In the genomic region with DNA sequence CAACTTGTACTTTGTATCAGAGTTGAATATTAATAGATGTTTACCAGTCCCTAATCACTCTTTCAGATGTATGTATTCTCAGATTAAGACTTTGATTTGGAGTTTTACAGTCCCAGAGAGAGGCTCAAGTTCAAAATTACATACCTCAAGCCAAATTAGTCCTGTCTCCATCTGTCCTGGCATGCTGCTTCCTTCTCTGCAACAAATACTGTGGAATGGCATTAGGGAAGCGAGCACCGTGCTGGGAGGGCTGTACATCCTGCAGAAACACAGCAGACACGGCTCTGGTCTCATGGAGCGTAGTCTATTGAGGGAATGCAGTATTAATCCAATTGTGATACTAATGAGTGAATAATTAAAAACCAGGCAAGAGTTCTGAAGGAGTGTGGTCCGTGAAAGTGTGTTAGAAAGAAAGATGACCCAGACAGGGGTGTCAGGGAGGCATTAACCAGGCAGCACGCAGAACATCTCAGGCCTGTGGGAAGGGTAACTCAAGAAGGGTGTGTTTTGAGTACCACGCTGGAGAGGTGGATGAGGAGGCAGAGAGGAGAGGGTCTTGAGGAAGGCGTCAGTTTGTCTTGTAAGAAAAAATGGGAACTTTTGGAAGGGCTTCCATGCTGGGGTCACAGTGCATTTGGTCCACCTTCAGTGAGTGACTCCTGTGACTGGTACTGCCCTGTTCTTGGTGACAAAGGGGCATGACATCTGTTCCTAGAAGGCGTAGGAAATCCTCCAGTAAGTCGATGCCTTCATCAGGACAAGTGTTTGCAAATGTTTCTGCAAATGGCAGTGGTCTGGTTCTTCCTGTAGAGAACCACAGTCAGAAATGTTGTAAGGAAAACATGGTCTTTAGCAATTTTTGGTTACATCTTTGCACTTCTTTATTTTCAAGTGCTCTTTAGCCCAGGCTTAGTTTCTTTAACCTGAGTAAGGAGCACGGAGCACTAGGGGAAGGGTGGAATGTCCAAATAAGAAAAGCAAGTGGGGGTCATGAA, we compare ENCODE assay signal across 8 cellular contexts.
DNase-seq lines count a peak whose midpoint lies in the region; ATAC-seq lines count a peak whose summit lies in the region.

No MANE protein-coding gene starts in this region.

- H3K9me3 ChIP-seq in ES-I3 (ENCODE audit: control insufficient read depth, insufficient read depth, low read length): no peaks in the 10 kb centered on the region
- H3K9me3 ChIP-seq in neuron (ENCODE audit: low read length): peaks cover 3% of the 10 kb centered on the region

- intact Hi-C loops in dendritic cell treated with granulocyte-macrophage colony-stimulating factor and Interleukin-4, amounts not matched to agents 40 ng/mL and 50 ng/mL, for 4 days (cut with micrococcal nuclease): loop anchor here (5.0 kb wide), 2 partner anchors 70 to 235 kb away; partner anchors contain the start of genes CCSAP and NUP133

- ATAC-seq in GM18868 (IDR thresholded peaks at IDR 0.05; ENCODE audit: unreplicated experiment): no peak
- ATAC-seq in HG03280 (IDR thresholded peaks at IDR 0.05; ENCODE audit: unreplicated experiment): no peak
- ATAC-seq in GM21528 (IDR thresholded peaks at IDR 0.05; ENCODE audit: low FRiP score, unreplicated experiment): no peak
- no peak for ATAC-seq in HG03139 (IDR thresholded peaks at IDR 0.05; ENCODE audit: unreplicated experiment)

- H3K9ac ChIP-seq in ES-I3 (ENCODE audit: low read depth, low read length): peak overlapping the region; percentile 88

- H3K27ac Mint-ChIP-seq in dendritic cell treated with granulocyte-macrophage colony-stimulating factor and Interleukin-4, amounts not matched to agents 40 ng/mL and 50 ng/mL, for 4 days: peak overlapping the region; percentile 88

- H3K36me3 Mint-ChIP-seq in dendritic cell treated with granulocyte-macrophage colony-stimulating factor and Interleukin-4, amounts not matched to agents 40 ng/mL and 50 ng/mL, for 4 days (ENCODE audit: low read depth): peaks cover 15% of the 10 kb centered on the region

- peak; percentile 26 for DNase-seq in NCI-H82 treated with DMSO at 0.1 percent for 48 hours (lab: John Stamatoyannopoulos, UW; ENCODE audit: unreplicated experiment)

- H3K9me3 Mint-ChIP-seq in dendritic cell treated with granulocyte-macrophage colony-stimulating factor and Interleukin-4, amounts not matched to agents 40 ng/mL and 50 ng/mL, for 4 days: no peaks in the 10 kb centered on the region

- H3K4me3 ChIP-seq in neuron (ENCODE audit: low read length): peak overlapping the region; percentile 100

- no peak overlapping the region for H2AFZ ChIP-seq in neuron (ENCODE audit: low read depth, low read length)

- H3K4me1 ChIP-seq in ES-I3 (ENCODE audit: insufficient read depth, low read length) (peaks cover 20% of the 10 kb centered on the region), neuron (ENCODE audit: insufficient read depth, low read length) (peaks cover 24% of the 10 kb centered on the region)

- peaks cover 42% of the 10 kb centered on the region for H3K4me1 Mint-ChIP-seq in dendritic cell treated with granulocyte-macrophage colony-stimulating factor and Interleukin-4, amounts not matched to agents 40 ng/mL and 50 ng/mL, for 4 days (ENCODE audit: low read depth)

- H3K4me3 Mint-ChIP-seq in dendritic cell treated with granulocyte-macrophage colony-stimulating factor and Interleukin-4, amounts not matched to agents 40 ng/mL and 50 ng/mL, for 4 days: peak overlapping the region; percentile 82

- no peaks in the 10 kb centered on the region for H3K27me3 Mint-ChIP-seq in dendritic cell treated with granulocyte-macrophage colony-stimulating factor and Interleukin-4, amounts not matched to agents 40 ng/mL and 50 ng/mL, for 4 days

- H3K27me3 ChIP-seq in neuron (ENCODE audit: insufficient read depth, low read length): no peaks in the 10 kb centered on the region

- H3K36me3 ChIP-seq in ES-I3 (ENCODE audit: insufficient read depth, low read length) (no peaks in the 10 kb centered on the region), neuron (ENCODE audit: insufficient read depth, low read length) (peaks cover 4% of the 10 kb centered on the region)
